3 cellular contexts compared by ENCODE assay signal in genomic region chr2:26795135-26795534, GRCh38. TPM values are rescaled to one million over a fixed set of nuclear protein-coding genes. Genes with fewer than 3 reads are reported as not detected.
"Had no signal": no experiment of that assay in that cellular context is flagged by ENCODE, and none has a peak within 500 bp of the region (broad histone marks: within the 10 kb centered on the region; RNA-seq: fewer than 3 reads in every experiment).

No MANE protein-coding gene starts in this region.

RNA-seq across cellular contexts. Expression of gene DPYSL5, which starts 52.8 kb away (rescaled TPM):
- total RNA-seq: LHCN-M2, M059J, MCF 10A had no signal
